Comparison of ENCODE assay signal across 1 cellular context in the genomic region with DNA sequence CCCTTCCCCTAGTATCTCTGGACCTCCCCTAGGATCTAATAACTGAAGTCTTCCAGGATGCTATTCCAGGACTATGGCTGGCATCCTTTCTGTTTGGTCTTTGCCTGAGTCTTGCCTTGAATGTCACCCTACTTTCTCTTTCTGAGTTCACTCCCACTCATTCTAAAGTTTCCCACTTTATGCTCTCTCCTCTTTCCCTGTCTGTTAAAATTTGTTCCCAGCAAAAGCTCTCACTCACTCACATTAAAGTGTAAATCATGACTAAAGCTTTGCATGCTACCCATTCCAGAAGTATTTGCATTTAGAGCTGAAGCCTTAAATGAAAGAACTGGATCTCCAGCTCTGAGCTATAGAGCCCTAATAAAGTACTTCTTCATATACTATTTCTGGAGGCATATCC.
TF ChIP-seq lines count a peak whose summit lies in the region.

No MANE protein-coding gene starts in this region.

TF ChIP-seq in SK-N-SH, 30 proteins besides CTCF, POLR2A, EP300 and RAD21 (continued from another document):
- TF ChIP-seq, protein P1, sequence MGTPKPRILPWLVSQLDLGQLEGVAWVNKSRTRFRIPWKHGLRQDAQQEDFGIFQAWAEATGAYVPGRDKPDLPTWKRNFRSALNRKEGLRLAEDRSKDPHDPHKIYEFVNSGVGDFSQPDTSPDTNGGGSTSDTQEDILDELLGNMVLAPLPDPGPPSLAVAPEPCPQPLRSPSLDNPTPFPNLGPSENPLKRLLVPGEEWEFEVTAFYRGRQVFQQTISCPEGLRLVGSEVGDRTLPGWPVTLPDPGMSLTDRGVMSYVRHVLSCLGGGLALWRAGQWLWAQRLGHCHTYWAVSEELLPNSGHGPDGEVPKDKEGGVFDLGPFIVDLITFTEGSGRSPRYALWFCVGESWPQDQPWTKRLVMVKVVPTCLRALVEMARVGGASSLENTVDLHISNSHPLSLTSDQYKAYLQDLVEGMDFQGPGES (IDR thresholded peaks at IDR 0.05; ENCODE audit: low read depth, low read length), result no peak
- TF ChIP-seq SIN3A (IDR thresholded peaks at IDR 0.05; ENCODE audit: borderline replicate concordance, low read depth, low read length) (no peak), NRF1 (IDR thresholded peaks at IDR 0.05; ENCODE audit: low read depth, low read length) (no peak), TEAD4 (IDR thresholded peaks at IDR 0.05; ENCODE audit: borderline replicate concordance, insufficient read depth) (no peak), NFIC (IDR thresholded peaks at IDR 0.05; ENCODE audit: borderline replicate concordance) (no peak), ZBTB33 (IDR thresholded peaks at IDR 0.05; ENCODE audit: borderline replicate concordance, low read depth) (no peak), GABPA (IDR thresholded peaks at IDR 0.05; ENCODE audit: low read depth) (no peak), JUND (IDR thresholded peaks at IDR 0.05) (no peak)
TF ChIP-seq in SK-N-SH: peak in this region for 0.
